ENCODE assay signal across 1 cellular context in the genomic region with DNA sequence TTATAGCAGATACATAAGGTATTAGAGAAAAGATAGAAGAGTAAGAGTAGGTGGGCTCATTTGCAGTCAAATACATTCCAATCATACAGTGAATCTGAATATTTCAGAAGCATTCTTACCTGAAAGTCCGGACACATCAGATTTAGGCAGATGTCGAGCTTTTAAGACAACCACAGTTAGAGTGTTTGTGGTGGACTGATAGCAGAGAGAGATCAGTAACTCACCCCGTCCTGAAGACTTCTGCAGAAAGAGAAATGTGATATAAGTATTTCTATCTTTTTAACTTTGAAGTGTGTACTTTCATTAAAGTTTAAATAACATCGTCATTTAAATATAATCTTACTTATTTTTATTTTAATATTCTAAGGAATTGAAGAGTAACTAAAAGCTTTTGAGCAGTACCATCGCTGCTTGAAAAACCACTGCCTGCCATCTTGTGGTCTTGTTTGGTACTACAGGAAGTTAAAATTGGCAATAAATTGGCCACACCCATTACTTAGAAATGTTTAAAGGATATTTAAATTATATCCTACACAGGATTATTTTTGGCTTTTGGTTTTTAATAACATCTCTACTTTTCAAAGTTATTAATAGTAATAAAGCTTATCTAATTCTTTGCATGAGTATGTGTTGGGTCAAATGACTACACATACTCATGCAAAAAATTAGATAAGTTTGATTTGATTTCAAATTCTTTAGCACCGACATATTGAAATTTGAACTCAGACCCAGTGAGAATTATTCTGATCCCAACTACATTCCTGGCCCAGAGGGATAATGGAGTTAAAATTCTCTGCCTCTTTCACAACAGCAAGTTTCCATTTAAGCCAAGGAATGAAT.
TF ChIP-seq lines count a peak whose summit lies in the region.

No MANE protein-coding gene starts in this region.

TF ChIP-seq in endothelial cell of umbilical vein, 7 proteins besides CTCF, POLR2A, EP300 and RAD21:
- TF ChIP-seq, protein P1, sequence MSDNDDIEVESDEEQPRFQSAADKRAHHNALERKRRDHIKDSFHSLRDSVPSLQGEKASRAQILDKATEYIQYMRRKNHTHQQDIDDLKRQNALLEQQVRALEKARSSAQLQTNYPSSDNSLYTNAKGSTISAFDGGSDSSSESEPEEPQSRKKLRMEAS (IDR thresholded peaks at IDR 0.05; ENCODE audit: insufficient read depth, insufficient read length): no peak
- no peak for TF ChIP-seq EZH2 (IDR thresholded peaks at IDR 0.05; ENCODE audit: borderline replicate concordance, low read depth, low read length, severe bottlenecking)
- TF ChIP-seq POLR2AphosphoS5 (IDR thresholded peaks at IDR 0.05; ENCODE audit: insufficient read depth, low read depth, low read length): no peak
- no peak for TF ChIP-seq MYC (IDR thresholded peaks at IDR 0.05; ENCODE audit: low read depth, low read length)
- TF ChIP-seq FOS (IDR thresholded peaks at IDR 0.05; ENCODE audit: borderline replicate concordance, insufficient read depth, low read length): no peak
- no peak for TF ChIP-seq JUN (IDR thresholded peaks at IDR 0.05; ENCODE audit: borderline replicate concordance, insufficient read depth, insufficient read length, low read depth)
- no peak for TF ChIP-seq GATA2 (IDR thresholded peaks at IDR 0.05; ENCODE audit: insufficient read depth, insufficient read length, low read depth, low read length)
